ENCODE assay signal across 8 cellular contexts in the genomic region with DNA sequence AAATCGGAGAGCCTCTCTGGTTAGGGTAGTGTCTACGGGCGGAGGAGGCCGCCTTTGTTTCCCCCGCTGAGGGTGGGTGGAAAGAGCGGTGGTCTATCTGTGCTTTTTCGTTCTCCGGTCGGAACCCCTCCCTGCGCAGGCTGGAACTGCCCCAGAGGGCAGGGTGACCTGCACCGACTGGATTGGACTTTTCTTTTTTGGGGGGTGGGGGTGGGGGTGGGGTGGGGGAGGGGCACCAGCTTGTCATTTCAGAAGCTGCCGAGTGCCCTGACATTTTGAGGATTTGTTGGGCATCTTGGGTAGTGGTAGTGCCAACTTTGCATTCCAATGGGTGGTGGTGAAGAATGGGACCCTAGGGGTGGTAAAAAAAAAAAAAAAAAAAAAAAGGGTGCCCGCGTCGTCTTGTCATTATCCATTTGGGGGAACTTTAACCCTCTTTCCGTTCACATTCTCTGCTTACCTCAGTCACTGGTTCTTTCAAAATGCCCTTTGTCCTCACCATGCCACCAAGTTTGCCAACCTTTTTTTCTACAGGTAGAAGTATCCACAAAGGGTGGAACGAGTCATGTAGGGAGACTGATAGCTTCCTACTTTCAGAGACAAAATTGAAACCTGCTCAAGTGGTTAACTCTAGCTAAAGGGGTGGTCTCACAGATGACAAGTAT. TPM values are rescaled to one million over a fixed set of nuclear protein-coding genes. Genes with fewer than 3 reads are reported as not detected.
DNase-seq lines count a peak whose midpoint lies in the region; ATAC-seq and TF ChIP-seq lines count a peak whose summit lies in the region.

No MANE protein-coding gene starts in this region.

- no peaks in the 10 kb centered on the region for H3K27me3 Mint-ChIP-seq in memory B cell

- H3K36me3 Mint-ChIP-seq in memory B cell: no peaks in the 10 kb centered on the region

- peak in 1 of 2 donors; percentile 27 for TF ChIP-seq EP300 in tibial nerve (IDR thresholded peaks at IDR 0.05)

- no peaks in the 10 kb centered on the region for H3K9me3 ChIP-seq in tibial nerve

- no peaks in the 10 kb centered on the region for H3K36me3 ChIP-seq in tibial nerve

- TF ChIP-seq POLR2A in NB4 (IDR thresholded peaks at IDR 0.05; ENCODE audit: extremely low read depth, insufficient read length) (no peak), tibial nerve (IDR thresholded peaks at IDR 0.05) (no peak)

- peaks cover 0 to 73% (median 37%) of the 10 kb centered on the region in 4 donors for H3K4me1 ChIP-seq in tibial nerve

- H3K27ac Mint-ChIP-seq in memory B cell: peak overlapping the region; percentile 98

- no peak for TF ChIP-seq CTCF in NB4 (IDR thresholded peaks at IDR 0.05; ENCODE audit: low read depth, low read length)
- TF ChIP-seq CTCF in tibial nerve (IDR thresholded peaks at IDR 0.05): no peak

- no peak for ATAC-seq in memory B cell (ENCODE audit: low read depth)

- H3K4me1 Mint-ChIP-seq in memory B cell: peaks cover 35% of the 10 kb centered on the region

- H3K4me3 ChIP-seq in NB4 (ENCODE audit: low read depth, low read length): peak overlapping the region; percentile 75
- peak overlapping the region; percentile 72 to 94 (median 84) for H3K4me3 ChIP-seq in tibial nerve

- H3K27ac ChIP-seq in cingulate gyrus (ENCODE audit: low read depth, low read length) (peak overlapping the region; percentile 84), tibial nerve (peak overlapping the region; percentile 97 to 100 (median 99))

- H3K27me3 ChIP-seq in tibial nerve: no peaks in the 10 kb centered on the region

- DNase-seq in DMS79 treated with DMSO at 0.1 percent for 48 hours (lab: John Stamatoyannopoulos, UW) (peak; percentile 32), DMS79 (lab: John Stamatoyannopoulos, UW) (no peak), NB4 (ENCODE audit: low read depth) (peak; percentile 46), memory B cell (ENCODE audit: low spot score in 2 of 2) (no peak), tibial nerve (ENCODE audit: low spot score in 2 of 2) (no peak), HK-2 (ENCODE audit: unreplicated experiment) (no peak), T1000 (lab: John Stamatoyannopoulos, UW) (no peak)

- H3K9me3 Mint-ChIP-seq in memory B cell: no peaks in the 10 kb centered on the region

- WGBS in tibial nerve, 2 donors: 1 to 3% methylated on average over 9 to 17 of the region's 17 CpGs

- peak overlapping the region; percentile 89 for H3K4me3 Mint-ChIP-seq in memory B cell

RNA-seq across cellular contexts. Expression of a gene that starts 1.3 kb away (rescaled TPM):
- total RNA-seq in tibial nerve: 10 to 100 TPM; 23.2 to 28.4 (median 25.9) TPM

RNA-seq across cellular contexts. Expression of a gene that starts 22.9 kb away (rescaled TPM):
- not detected for total RNA-seq in tibial nerve

Comparison
In these comparisons a context has a peak if more than half of its experiments do, and no peak if none do; other contexts are left out.
1. DNase-seq: peak in DMS79 treated with DMSO at 0.1 percent for 48 hours (single experiment) and NB4 (single experiment); none in DMS79 (single experiment), memory B cell (0 of 2), tibial nerve (0 of 2), HK-2 (single experiment) and T1000 (single experiment).